Comparison of ENCODE assay signal across 1 cellular context in the genomic region with DNA sequence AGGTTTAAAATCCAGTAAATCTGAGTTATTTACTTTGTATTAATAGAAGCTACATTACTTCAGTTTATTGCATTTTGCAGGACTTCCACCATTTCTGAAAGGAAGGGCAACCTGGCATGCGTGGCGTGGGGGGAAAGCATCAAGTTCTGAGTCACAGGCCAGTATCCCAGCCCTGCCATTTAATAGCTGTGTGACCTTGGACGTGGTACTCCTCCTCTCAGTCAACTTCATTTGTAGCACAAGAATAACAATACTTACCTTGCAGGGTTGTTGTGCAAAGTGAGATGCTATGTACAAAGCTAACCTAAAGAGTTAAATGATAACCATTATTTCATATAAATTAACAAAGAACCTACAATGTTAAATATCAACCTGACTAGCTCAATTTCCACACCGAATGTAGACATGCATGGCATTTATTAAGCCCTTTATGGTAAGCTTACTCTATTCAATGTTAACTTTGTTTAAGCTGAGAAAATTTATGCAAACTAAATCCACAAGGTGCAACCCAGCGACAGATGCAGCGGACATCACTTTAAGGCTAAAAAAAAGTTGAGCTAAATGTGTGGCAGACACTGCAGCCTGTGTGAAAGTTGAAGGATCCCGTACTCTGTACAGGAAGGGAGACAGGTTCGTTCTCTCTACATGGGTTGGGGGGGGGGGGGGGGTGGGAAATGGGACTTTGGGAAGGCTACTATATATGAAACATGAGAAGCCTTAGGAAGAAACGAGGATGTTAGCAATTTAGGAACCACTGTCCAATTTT.
TF ChIP-seq lines count a peak whose summit lies in the region.

No MANE protein-coding gene starts in this region.

TF ChIP-seq in HepG2, 621 proteins besides CTCF, POLR2A, EP300 and RAD21 (continues in another document):
- 0 out of 2 replicates have a peak, but pooled peaks have one; percentile 30 for TF ChIP-seq ZBTB38 (CRISPR knock-in tag; IDR thresholded peaks at IDR 0.05)
- no peak for TF ChIP-seq ZNF546 (CRISPR knock-in tag; conservative IDR thresholded peaks at IDR 0.05)
- 0 out of 2 replicates have a peak, but pooled peaks have one; percentile 21 for TF ChIP-seq MEF2D (CRISPR knock-in tag; IDR thresholded peaks at IDR 0.05)
- TF ChIP-seq NR3C1 (CRISPR knock-in tag; IDR thresholded peaks at IDR 0.05): no peak
- peak; percentile 57 for TF ChIP-seq HNRNPK (IDR thresholded peaks at IDR 0.05; ENCODE audit: low read depth, low read length, poor library complexity, severe bottlenecking)
- no peak for TF ChIP-seq NFE2L1 (CRISPR knock-in tag; IDR thresholded peaks at IDR 0.05; ENCODE audit: borderline replicate concordance)
- TF ChIP-seq HNRNPL (IDR thresholded peaks at IDR 0.05; ENCODE audit: low read depth, low read length): no peak
- no peak for TF ChIP-seq ZBTB46 (CRISPR knock-in tag; IDR thresholded peaks at IDR 0.05; ENCODE audit: borderline replicate concordance)
- peak; percentile 16; the same call in 1 of the 2 replicates for TF ChIP-seq NR2F2 (IDR thresholded peaks at IDR 0.05; ENCODE audit: borderline replicate concordance, low read depth)
- TF ChIP-seq GMEB1 (CRISPR knock-in tag; IDR thresholded peaks at IDR 0.05; ENCODE audit: borderline replicate concordance): no peak
- no peak for TF ChIP-seq ZNF543 (CRISPR knock-in tag; IDR thresholded peaks at IDR 0.05)
- TF ChIP-seq BCL6 (CRISPR knock-in tag; IDR thresholded peaks at IDR 0.05): 0 out of 2 replicates have a peak, but pooled peaks have one; percentile 15
- no peak for TF ChIP-seq ZFAT (CRISPR knock-in tag; conservative IDR thresholded peaks at IDR 0.05)
- TF ChIP-seq ATRX (CRISPR knock-in tag; IDR thresholded peaks at IDR 0.05; ENCODE audit: borderline replicate concordance): no peak
- no peak for TF ChIP-seq ZNF180 (CRISPR knock-in tag; IDR thresholded peaks at IDR 0.05; ENCODE audit: borderline replicate concordance, low read depth)
- no peak for TF ChIP-seq SSRP1 (CRISPR knock-in tag; IDR thresholded peaks at IDR 0.05)
- no peak for TF ChIP-seq ZBTB39 (CRISPR knock-in tag; IDR thresholded peaks at IDR 0.05)
- TF ChIP-seq ZNF350 (CRISPR knock-in tag; IDR thresholded peaks at IDR 0.05; ENCODE audit: borderline replicate concordance, low read depth): no peak
- TF ChIP-seq TEAD3 (CRISPR knock-in tag; optimal IDR thresholded peaks at IDR 0.05; ENCODE audit: borderline replicate concordance): no peak
- TF ChIP-seq ARID3A (IDR thresholded peaks at IDR 0.05; ENCODE audit: low read depth, low read length): no peak
- TF ChIP-seq TCF12 (IDR thresholded peaks at IDR 0.05): no peak
- TF ChIP-seq TCF12 (CRISPR knock-in tag; IDR thresholded peaks at IDR 0.05): no peak
- TF ChIP-seq TMF1 (CRISPR knock-in tag; IDR thresholded peaks at IDR 0.05; ENCODE audit: low read depth): no peak
- peak; percentile 32; the same call in 1 of the 2 replicates for TF ChIP-seq POLR2G (IDR thresholded peaks at IDR 0.05; ENCODE audit: low read depth, low read length)
- no peak for TF ChIP-seq PHF21A (CRISPR knock-in tag; IDR thresholded peaks at IDR 0.05)
- peak; percentile 26; the same call in 1 of the 2 replicates for TF ChIP-seq RBFOX2 (IDR thresholded peaks at IDR 0.05; ENCODE audit: low read depth, low read length)
- TF ChIP-seq, protein P1, sequence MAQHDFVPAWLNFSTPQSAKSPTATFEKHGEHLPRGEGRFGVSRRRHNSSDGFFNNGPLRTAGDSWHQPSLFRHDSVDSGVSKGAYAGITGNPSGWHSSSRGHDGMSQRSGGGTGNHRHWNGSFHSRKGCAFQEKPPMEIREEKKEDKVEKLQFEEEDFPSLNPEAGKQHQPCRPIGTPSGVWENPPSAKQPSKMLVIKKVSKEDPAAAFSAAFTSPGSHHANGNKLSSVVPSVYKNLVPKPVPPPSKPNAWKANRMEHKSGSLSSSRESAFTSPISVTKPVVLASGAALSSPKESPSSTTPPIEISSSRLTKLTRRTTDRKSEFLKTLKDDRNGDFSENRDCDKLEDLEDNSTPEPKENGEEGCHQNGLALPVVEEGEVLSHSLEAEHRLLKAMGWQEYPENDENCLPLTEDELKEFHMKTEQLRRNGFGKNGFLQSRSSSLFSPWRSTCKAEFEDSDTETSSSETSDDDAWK (CRISPR knock-in tag; IDR thresholded peaks at IDR 0.05): no peak
- TF ChIP-seq, protein P2, sequence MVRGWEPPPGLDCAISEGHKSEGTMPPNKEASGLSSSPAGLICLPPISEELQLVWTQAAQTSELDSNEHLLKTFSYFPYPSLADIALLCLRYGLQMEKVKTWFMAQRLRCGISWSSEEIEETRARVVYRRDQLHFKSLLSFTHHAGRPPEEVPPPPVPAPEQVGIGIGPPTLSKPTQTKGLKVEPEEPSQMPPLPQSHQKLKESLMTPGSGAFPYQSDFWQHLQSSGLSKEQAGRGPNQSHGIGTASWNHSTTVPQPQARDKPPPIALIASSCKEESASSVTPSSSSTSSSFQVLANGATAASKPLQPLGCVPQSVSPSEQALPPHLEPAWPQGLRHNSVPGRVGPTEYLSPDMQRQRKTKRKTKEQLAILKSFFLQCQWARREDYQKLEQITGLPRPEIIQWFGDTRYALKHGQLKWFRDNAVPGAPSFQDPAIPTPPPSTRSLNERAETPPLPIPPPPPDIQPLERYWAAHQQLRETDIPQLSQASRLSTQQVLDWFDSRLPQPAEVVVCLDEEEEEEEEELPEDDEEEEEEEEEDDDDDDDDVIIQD (CRISPR knock-in tag; IDR thresholded peaks at IDR 0.05; ENCODE audit: low read depth): 0 out of 2 replicates have a peak, but pooled peaks have one; percentile 17
- 0 out of 2 replicates have a peak, but pooled peaks have one; percentile 50 for TF ChIP-seq ZHX1 (CRISPR knock-in tag; IDR thresholded peaks at IDR 0.05; ENCODE audit: low read depth)
- TF ChIP-seq RERE (CRISPR knock-in tag; IDR thresholded peaks at IDR 0.05; ENCODE audit: low read depth): no peak
- TF ChIP-seq PREB (CRISPR knock-in tag; IDR thresholded peaks at IDR 0.05): no peak
